1 cellular context compared by ENCODE assay signal in genomic region chr22:30228509-30229359, GRCh38.
TF ChIP-seq lines count a peak whose summit lies in the region.

No MANE protein-coding gene starts in this region.

TF ChIP-seq in HEK293, 187 proteins besides CTCF, POLR2A, EP300 and RAD21 (continued from another document and continues in another):
- TF ChIP-seq KLF17 (tag by site-specific recombination; IDR thresholded peaks at IDR 0.05) (0 out of 2 replicates have a peak, but pooled peaks have one; percentile 16), ZNF302 (tag by site-specific recombination; IDR thresholded peaks at IDR 0.05; ENCODE audit: low read depth) (no peak), BCL11A (tag by site-specific recombination; IDR thresholded peaks at IDR 0.05; ENCODE audit: low read depth) (peak; percentile 64; the same call in 1 of the 2 replicates), ZNF580 (tag by site-specific recombination; IDR thresholded peaks at IDR 0.05) (no peak), ZNF529 (tag by site-specific recombination; IDR thresholded peaks at IDR 0.05; ENCODE audit: insufficient replicate concordance) (no peak), ZNF560 (tag by site-specific recombination; IDR thresholded peaks at IDR 0.05; ENCODE audit: borderline replicate concordance) (no peak), ZFP3 (tag by site-specific recombination; IDR thresholded peaks at IDR 0.05; ENCODE audit: low read depth) (no peak), ZNF768 (tag by site-specific recombination; IDR thresholded peaks at IDR 0.05) (no peak), ZNF785 (tag by site-specific recombination; IDR thresholded peaks at IDR 0.05) (no peak), ZNF585B (tag by site-specific recombination; IDR thresholded peaks at IDR 0.05) (no peak), SP7 (tag by site-specific recombination; IDR thresholded peaks at IDR 0.05) (peak; percentile 90), KLF7 (tag by site-specific recombination; IDR thresholded peaks at IDR 0.05; ENCODE audit: borderline replicate concordance) (no peak), OVOL3 (tag by site-specific recombination; IDR thresholded peaks at IDR 0.05) (no peak), ZNF610 (tag by site-specific recombination; IDR thresholded peaks at IDR 0.05; ENCODE audit: borderline replicate concordance) (no peak), PRDM2 (tag by site-specific recombination; IDR thresholded peaks at IDR 0.05; ENCODE audit: borderline replicate concordance) (no peak), ZNF629 (tag by site-specific recombination; IDR thresholded peaks at IDR 0.05) (peak; percentile 90), KLF10 (tag by site-specific recombination; IDR thresholded peaks at IDR 0.05) (0 out of 2 replicates have a peak, but pooled peaks have one; percentile 31), ZNF449 (tag by site-specific recombination; IDR thresholded peaks at IDR 0.05) (no peak), ZNF239 (tag by site-specific recombination; IDR thresholded peaks at IDR 0.05) (no peak), FEZF1 (tag by site-specific recombination; IDR thresholded peaks at IDR 0.05) (no peak), ZNF624 (tag by site-specific recombination; IDR thresholded peaks at IDR 0.05) (no peak), PATZ1 (tag by site-specific recombination; IDR thresholded peaks at IDR 0.05) (peak; percentile 61; the same call in 1 of the 2 replicates), ZBTB8A (tag by site-specific recombination; IDR thresholded peaks at IDR 0.05) (peak; percentile 50), ZNF280C (tag by site-specific recombination; IDR thresholded peaks at IDR 0.05) (no peak), YY2 (tag by site-specific recombination; IDR thresholded peaks at IDR 0.05) (no peak), ZNF658 (tag by site-specific recombination; IDR thresholded peaks at IDR 0.05) (no peak), ZNF623 (tag by site-specific recombination; IDR thresholded peaks at IDR 0.05) (no peak), ZSCAN18 (tag by site-specific recombination; IDR thresholded peaks at IDR 0.05) (no peak), ZNF214 (tag by site-specific recombination; IDR thresholded peaks at IDR 0.05; ENCODE audit: borderline replicate concordance) (no peak), PBX3 (CRISPR knock-in tag; IDR thresholded peaks at IDR 0.05) (no peak), ZBTB44 (tag by site-specific recombination; IDR thresholded peaks at IDR 0.05) (no peak), ZNF530 (tag by site-specific recombination; IDR thresholded peaks at IDR 0.05; ENCODE audit: low read depth) (no peak), TRIM28 (IDR thresholded peaks at IDR 0.05; ENCODE audit: borderline replicate concordance, low read length) (0 out of 2 replicates have a peak, but pooled peaks have one; percentile 24), ZNF19 (tag by site-specific recombination; IDR thresholded peaks at IDR 0.05; ENCODE audit: low read depth) (no peak), YY1 (tag by site-specific recombination; IDR thresholded peaks at IDR 0.05) (no peak), SALL2 (tag by site-specific recombination; IDR thresholded peaks at IDR 0.05; ENCODE audit: borderline replicate concordance) (no peak), ZSCAN16 (tag by site-specific recombination; IDR thresholded peaks at IDR 0.05) (no peak), ZNF677 (tag by site-specific recombination; IDR thresholded peaks at IDR 0.05) (no peak), WT1 (tag by site-specific recombination; IDR thresholded peaks at IDR 0.05) (peak; percentile 59), ZBTB6 (tag by site-specific recombination; IDR thresholded peaks at IDR 0.05) (no peak), ZNF776 (tag by site-specific recombination; IDR thresholded peaks at IDR 0.05; ENCODE audit: borderline replicate concordance) (no peak)
